18 cellular contexts compared by ENCODE assay signal in genomic region chr12:46920503-46920902, GRCh38.
DNase-seq lines count a peak whose midpoint lies in the region; ATAC-seq, FAIRE-seq and TF ChIP-seq lines count a peak whose summit lies in the region.
"Had no signal": no experiment of that assay in that cellular context is flagged by ENCODE, and none has a peak within 500 bp of the region (broad histone marks: within the 10 kb centered on the region; RNA-seq: fewer than 3 reads in every experiment).

No MANE protein-coding gene starts in this region.

- no peak for DNase-seq in HFFc6
- peak; percentile 14 for DNase-seq in germinal center (ENCODE audit: low spot score)
- no peak for DNase-seq in colonic mucosa
- DNase-seq in left lung = no peak
- no peak for DNase-seq in urothelium cell line (ENCODE audit: low spot score)
- DNase-seq in NCI-H524 (lab: John Stamatoyannopoulos, UW) = no peak
- DNase-seq: activated CD4-positive, alpha-beta memory T cell treated with anti-CD3 and anti-CD28 coated beads for 36 hours; DMS79 treated with DMSO at 0.1 percent for 48 hours; mesendoderm; NCI-H2081 treated with DMSO at 0.1 percent for 48 hours; SHP77 treated with DMSO at 0.1 percent for 48 hours; stimulated activated CD4-positive, alpha-beta T cell treated with anti-CD3 and anti-CD28 coated beads, Interleukin-4, amount 100 ng/mL, for 1 hour had no signal

- no peak for FAIRE-seq in urothelium cell line (lab: Jason Lieb, UNC)

- TF ChIP-seq CTCF in HFFc6 (IDR thresholded peaks at IDR 0.05) = no peak
- TF ChIP-seq CTCF in colonic mucosa (IDR thresholded peaks at IDR 0.05) = no peak
- no peak for TF ChIP-seq CTCF in left lung (IDR thresholded peaks at IDR 0.05)

- intact Hi-C loops in colonic mucosa (cut with DNase I) (loop anchor here (10.0 kb wide), 1 partner anchor 576 kb away; no protein-coding TSS in a partner anchor), left lung (cut with DNase I) (no loop called here)

- peaks cover 72% of the 10 kb centered on the region for H3K4me1 Mint-ChIP-seq in HFFc6 (ENCODE audit: low read depth)

- H3K27ac ChIP-seq in colonic mucosa (no peak overlapping the region), left lung (peak overlapping the region in 1 of 2 donors; percentile 60)

- H3K4me3 Mint-ChIP-seq in HFFc6 = peak overlapping the region; percentile 42; the same call in 1 of the 2 replicates
- H3K4me3 Mint-ChIP-seq: activated CD4-positive, alpha-beta memory T cell treated with anti-CD3 and anti-CD28 coated beads for 36 hours; CD14-positive monocyte; type B pancreatic cell had no signal

- H3K9me3 Mint-ChIP-seq in HFFc6 = peaks cover 5% of the 10 kb centered on the region; the same call in 1 of the 2 replicates
- H3K9me3 Mint-ChIP-seq: activated CD4-positive, alpha-beta memory T cell treated with anti-CD3 and anti-CD28 coated beads for 36 hours; type B pancreatic cell had no signal

- H3K4me3 ChIP-seq in colonic mucosa (no peak overlapping the region), left lung (no peak overlapping the region)
- H3K4me3 ChIP-seq: gastroesophageal sphincter had no signal

- no peaks in the 10 kb centered on the region for H3K9me3 ChIP-seq in colonic mucosa
- H3K9me3 ChIP-seq in left lung = no peaks in the 10 kb centered on the region
- H3K9me3 ChIP-seq: gastroesophageal sphincter had no signal

- ATAC-seq in GM18870 (IDR thresholded peaks at IDR 0.05; ENCODE audit: unreplicated experiment) = peak; percentile 87
- ATAC-seq in HG03571 (IDR thresholded peaks at IDR 0.05; ENCODE audit: unreplicated experiment) = peak; percentile 76
- ATAC-seq in left lung = no peak
- ATAC-seq: gastroesophageal sphincter, sciatic nerve had no signal

- H3K36me3 Mint-ChIP-seq in HFFc6 (ENCODE audit: low read depth) = peaks cover 9% of the 10 kb centered on the region
- H3K36me3 Mint-ChIP-seq: activated CD4-positive, alpha-beta memory T cell treated with anti-CD3 and anti-CD28 coated beads for 36 hours; CD14-positive monocyte; type B pancreatic cell had no signal

- no peaks in the 10 kb centered on the region for H3K27me3 ChIP-seq in colonic mucosa
- no peaks in the 10 kb centered on the region for H3K27me3 ChIP-seq in left lung
- H3K27me3 ChIP-seq: gastroesophageal sphincter had no signal

- H3K4me1 ChIP-seq in colonic mucosa (no peaks in the 10 kb centered on the region), left lung (peaks cover 0 to 6% of the 10 kb centered on the region in 2 donors)
- H3K4me1 ChIP-seq: gastroesophageal sphincter had no signal

- peaks cover 2% of the 10 kb centered on the region; the same call in 1 of the 2 replicates for H3K27me3 Mint-ChIP-seq in HFFc6 (ENCODE audit: insufficient read depth)
- H3K27me3 Mint-ChIP-seq: activated CD4-positive, alpha-beta memory T cell treated with anti-CD3 and anti-CD28 coated beads for 36 hours had no signal

- H3K36me3 ChIP-seq in colonic mucosa (no peaks in the 10 kb centered on the region), left lung (no peaks in the 10 kb centered on the region)
- H3K36me3 ChIP-seq: gastroesophageal sphincter had no signal

- no peak overlapping the region for H3K9ac ChIP-seq in colonic mucosa (ENCODE audit: low read depth in 2 of 2, low read length in 2 of 2)

- H3K27ac Mint-ChIP-seq in HFFc6 = peak overlapping the region; percentile 87
- H3K27ac Mint-ChIP-seq: activated CD4-positive, alpha-beta memory T cell treated with anti-CD3 and anti-CD28 coated beads for 36 hours; type B pancreatic cell had no signal
